33 cellular contexts compared by ENCODE assay signal in genomic region chr20:43971233-43971632, GRCh38. TPM values are rescaled to one million over a fixed set of nuclear protein-coding genes. Genes with fewer than 3 reads are reported as not detected.
"Had no signal": no experiment of that assay in that cellular context is flagged by ENCODE, and none has a peak within 500 bp of the region (broad histone marks: within the 10 kb centered on the region; RNA-seq: fewer than 3 reads in every experiment).

No MANE protein-coding gene starts in this region.

- H3K36me3 ChIP-seq: adrenal gland, Peyer's patch, SJCRH30 had no signal

- H3K9me3 ChIP-seq: adrenal gland, Peyer's patch, SJCRH30 had no signal

- H3K4me1 ChIP-seq: Peyer's patch had no signal

- FAIRE-seq: bronchial epithelial cell, TTC549 had no signal

- H3K4me3 ChIP-seq: adrenal gland, Peyer's patch, SJCRH30, SK-N-MC had no signal

- ATAC-seq: activated CD4-positive, alpha-beta T cell treated with anti-CD3 and anti-CD28 coated beads for 36 hours; activated CD4-positive, CD25-positive, alpha-beta regulatory T cell treated with anti-CD3 and anti-CD28 coated beads, Interleukin-2, amount 50 U/mL, for 24 hours; activated CD8-positive, alpha-beta T cell treated with anti-CD3 and anti-CD28 coated beads, Interleukin-2, amount 10 ng/mL, durations not matched to agents 7 days and 5 days; activated T-cell treated with anti-CD3 and anti-CD28 coated beads, Interleukin-2, amount 50 U/mL, for 4 hours; PC-3; Right ventricle myocardium inferior; WTC11 had no signal

- H3K27ac ChIP-seq: adrenal gland, Peyer's patch, SJCRH30, SK-N-MC had no signal

- DNase-seq: activated CD4-positive, alpha-beta T cell treated with anti-CD3 and anti-CD28 coated beads for 36 hours; activated CD4-positive, alpha-beta T cell treated with anti-CD3 and anti-CD28 coated beads, Interleukin-2, amount 10 ng/mL, durations not matched to agents 7 days and 5 days; activated CD4-positive, alpha-beta T cell treated with anti-CD3 and anti-CD28 coated beads, Interleukin-2, amount 50 U/mL, for 48 hours; activated CD8-positive, alpha-beta T cell treated with anti-CD3 and anti-CD28 coated beads, Interleukin-2, amount 10 ng/mL, durations not matched to agents 7 days and 5 days; activated naive CD4-positive, alpha-beta T cell; activated naive CD4-positive, alpha-beta T cell treated with anti-CD3 and anti-CD28 coated beads, Interleukin-2, amount 50 U/mL, for 16 hours; activated naive CD8-positive, alpha-beta T cell treated with anti-CD3 and anti-CD28 coated beads for 36 hours; activated T-cell treated with anti-CD3 and anti-CD28 coated beads, Interleukin-2, amount 50 U/mL, for 4 hours; caudate nucleus; cerebellar nuclear complex; KG1; NCI-H1092 treated with DMSO at 0.1 percent for 48 hours; NCI-H1417; NCI-H146; NCI-H187 treated with DMSO at 0.1 percent for 48 hours; NCI-H2081; NCI-H2171 treated with DMSO at 0.1 percent for 48 hours; NCI-H226; NCI-H446 treated with DMSO at 0.1 percent for 48 hours; NCI-H524; NCI-H69; NK-92 treated with Interleukin-12 subunit alpha and Interleukin-12 subunit beta, amount 100 ng/mL, for 24 hours; PC-3; RPMI8226; SJCRH30 had no signal

RNA-seq across cellular contexts. Expression of gene TOX2, which starts 56.6 kb away (rescaled TPM):
- total RNA-seq: bronchial epithelial cell had no signal
